ENCODE assay signal across 30 cellular contexts in genomic region chr3:83813176-83813575, GRCh38.
"Had no signal": no experiment of that assay in that cellular context is flagged by ENCODE, and none has a peak within 500 bp of the region (broad histone marks: within the 10 kb centered on the region; RNA-seq: fewer than 3 reads in every experiment).

No MANE protein-coding gene starts in this region.

- H3K27ac ChIP-seq: adrenal gland, ascending aorta, VCaP had no signal

- H3K36me3 ChIP-seq: adrenal gland, ascending aorta had no signal

- H3K4me1 ChIP-seq: adrenal gland, ascending aorta had no signal

- ATAC-seq: activated CD8-positive, alpha-beta T cell treated with anti-CD3 and anti-CD28 coated beads for 36 hours; activated naive CD4-positive, alpha-beta T cell treated with anti-CD3 and anti-CD28 coated beads, Interleukin-2, amount 50 U/mL, for 72 hours; activated T-cell treated with anti-CD3 and anti-CD28 coated beads, Interleukin-2, amount 50 U/mL, for 4 hours; activated T-cell treated with anti-CD3 and anti-CD28 coated beads, Interleukin-2, amount 50 U/mL, for 72 hours; activated T-helper 17 cell treated with anti-CD3 and anti-CD28 coated beads, Interleukin-2, amount 50 U/mL, for 72 hours had no signal

- H3K27me3 ChIP-seq: adrenal gland, ascending aorta had no signal

- H3K9me3 ChIP-seq: ascending aorta had no signal

- DNase-seq: activated B cell treated with CpG ODN at 0.5 μM for 24 hours; activated CD4-positive, alpha-beta memory T cell treated with anti-CD3 and anti-CD28 coated beads for 36 hours; activated CD4-positive, alpha-beta T cell treated with anti-CD3 and anti-CD28 coated beads for 4 hours; activated CD4-positive, alpha-beta T cell treated with anti-CD3 and anti-CD28 coated beads, Interleukin-2, amount 10 ng/mL, durations not matched to agents 24 days and 14 days; activated CD4-positive, alpha-beta T cell treated with anti-CD3 and anti-CD28 coated beads, Interleukin-2, amount 50 U/mL, for 1 hour; activated CD4-positive, alpha-beta T cell treated with anti-CD3 and anti-CD28 coated beads, Interleukin-2, amount 50 U/mL, for 4 hours; activated CD4-positive, CD25-positive, alpha-beta regulatory T cell treated with anti-CD3 and anti-CD28 coated beads, Interleukin-2, amount 50 U/mL, for 72 hours; activated CD8-positive, alpha-beta memory T cell treated with anti-CD3 and anti-CD28 coated beads, Interleukin-2, amount 50 U/mL, for 4 hours; activated CD8-positive, alpha-beta T cell treated with anti-CD3 and anti-CD28 coated beads for 36 hours; activated effector memory CD4-positive, alpha-beta T cell treated with anti-CD3 and anti-CD28 coated beads, Interleukin-2, amount 50 U/mL, for 16 hours; activated gamma-delta T cell treated with Interleukin-2 at 50 U/mL for 16 hours; activated naive CD4-positive, alpha-beta T cell; activated naive CD4-positive, alpha-beta T cell treated with anti-CD3 and anti-CD28 coated beads for 36 hours; activated naive CD4-positive, alpha-beta T cell treated with anti-CD3 and anti-CD28 coated beads, Interleukin-2, amount 50 U/mL, for 16 hours; activated naive CD8-positive, alpha-beta T cell treated with anti-CD3 and anti-CD28 coated beads for 36 hours; activated T-cell treated with anti-CD3 and anti-CD28 coated beads for 4 hours; activated T-cell treated with anti-CD3 and anti-CD28 coated beads, Interleukin-2, amount 50 U/mL, for 1 hour; activated T-cell treated with anti-CD3 and anti-CD28 coated beads, Interleukin-2, amount 50 U/mL, for 4 hours; activated T-cell treated with anti-CD3 and anti-CD28 coated beads, Interleukin-2, amount 50 U/mL, for 72 hours; adrenal gland; amniotic stem cell; central memory CD4-positive, alpha-beta T cell; SW 1271; T-helper 1 cell; T-helper 2 cell; T-helper 9 cell had no signal

- H3K4me3 ChIP-seq: adrenal gland, ascending aorta had no signal
